In the genomic region with DNA sequence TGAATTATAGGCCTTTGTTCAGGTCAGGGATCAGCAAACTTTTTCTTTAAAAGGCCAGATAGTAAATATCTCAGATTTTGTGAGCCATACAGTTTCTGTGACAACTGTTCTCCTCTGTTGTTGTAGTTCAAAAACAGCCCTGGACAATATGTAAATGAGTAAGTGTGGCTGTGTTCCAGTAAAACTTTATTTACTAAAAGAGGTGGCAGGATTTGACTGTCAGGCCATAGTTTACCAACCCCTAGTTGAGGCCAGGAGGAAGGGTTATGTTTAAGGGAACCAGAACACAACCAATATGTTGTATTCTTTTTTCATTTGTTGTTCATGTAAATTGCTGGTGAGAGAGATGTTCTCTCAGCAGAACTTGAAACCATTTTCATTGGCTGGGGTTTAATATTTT, we compare ENCODE assay signal across 27 cellular contexts.
"Had no signal": no experiment of that assay in that cellular context is flagged by ENCODE, and none has a peak within 500 bp of the region (broad histone marks: within the 10 kb centered on the region; RNA-seq: fewer than 3 reads in every experiment).

No MANE protein-coding gene starts in this region.

- H3K4me3 ChIP-seq: colonic mucosa, coronary artery, dorsolateral prefrontal cortex, esophagus muscularis mucosa, esophagus squamous epithelium, gastrocnemius medialis, gastroesophageal sphincter, heart left ventricle, heart right ventricle had no signal

- H3K4me1 ChIP-seq: colonic mucosa, gastroesophageal sphincter had no signal

- ATAC-seq: effector memory CD8-positive, alpha-beta T cell; esophagus mucosa; foreskin keratinocyte; gastrocnemius medialis; gastroesophageal sphincter; heart left ventricle; heart right ventricle had no signal

- FAIRE-seq: colon, endometrium, endothelial cell of umbilical vein, frontal cortex had no signal

- H3K36me3 ChIP-seq: colonic mucosa, esophagus muscularis mucosa, esophagus squamous epithelium, gastrocnemius medialis, heart left ventricle, heart right ventricle had no signal

- H3K27ac ChIP-seq: colonic mucosa, coronary artery, dorsolateral prefrontal cortex, epithelial cell of prostate, esophagus muscularis mucosa, esophagus squamous epithelium, foreskin keratinocyte, gastrocnemius medialis, gastroesophageal sphincter, heart left ventricle, heart right ventricle had no signal

- DNase-seq: colonic mucosa; cortex of kidney; dermis blood vessel endothelial cell; dorsolateral prefrontal cortex; effector CD4-positive, alpha-beta T cell; effector CD8-positive, alpha-beta T cell; effector memory CD4-positive, alpha-beta T cell; effector memory CD8-positive, alpha-beta T cell; endodermal cell; erythroblast; esophagus squamous epithelium; foreskin keratinocyte; foreskin melanocyte; gastrocnemius medialis; glutamatergic neuron; head of caudate nucleus; heart left ventricle; heart right ventricle had no signal

- H3K9me3 ChIP-seq: colonic mucosa, esophagus muscularis mucosa, esophagus squamous epithelium, gastrocnemius medialis, gastroesophageal sphincter, heart left ventricle, heart right ventricle had no signal

- H3K27me3 ChIP-seq: colonic mucosa, dorsolateral prefrontal cortex, esophagus muscularis mucosa, esophagus squamous epithelium, foreskin keratinocyte, gastrocnemius medialis, gastroesophageal sphincter, heart left ventricle, heart right ventricle had no signal
